In genomic region chr5:58582004-58582403, GRCh38 we compare ENCODE assay signal across 8 cellular contexts. TPM values are rescaled to one million over a fixed set of nuclear protein-coding genes. Genes with fewer than 3 reads are reported as not detected.
DNase-seq lines count a peak whose midpoint lies in the region; ATAC-seq, FAIRE-seq and TF ChIP-seq lines count a peak whose summit lies in the region.

No MANE protein-coding gene starts in this region.

- DNase-seq in CMK (ENCODE audit: low read depth) (peak; percentile 54), NCI-H1417 treated with DMSO at 0.1 percent for 48 hours (lab: John Stamatoyannopoulos, UW) (peak; percentile 5), kidney (no peak), transverse colon (no peak), GM03348 (ENCODE audit: low spot score) (no peak), MG63 (no peak)
- no peak for DNase-seq in activated naive CD8-positive, alpha-beta T cell treated with anti-CD3 and anti-CD28 coated beads, Interleukin-2, amount 50 U/mL, for 24 hours

- H3K9me3 ChIP-seq in kidney (ENCODE audit: control insufficient read depth in 1 of 2, low read length in 2 of 2) (peaks cover 0 to 2% of the 10 kb centered on the region in 2 donors), transverse colon (no peaks in the 10 kb centered on the region), MG63 (no peaks in the 10 kb centered on the region)

- TF ChIP-seq CTCF in kidney (IDR thresholded peaks at IDR 0.05; ENCODE audit: borderline replicate concordance, extremely low read depth, insufficient read depth) (no peak), transverse colon (IDR thresholded peaks at IDR 0.05) (no peak)

- intact Hi-C loops in kidney (cut with DNase I), result no loop called here
- intact Hi-C loops in transverse colon (cut with DNase I; ENCODE audit: low total_unique reads), result no loop called here

- H3K4me3 ChIP-seq in kidney (ENCODE audit: low read length in 2 of 2), result peak overlapping the region; percentile 82 to 83
- peak overlapping the region in 3 of 4 donors; percentile 38 to 58 (median 39) for H3K4me3 ChIP-seq in transverse colon
- no peak overlapping the region for H3K4me3 ChIP-seq in MG63

- no peak for TF ChIP-seq POLR2A in transverse colon (IDR thresholded peaks at IDR 0.05)

- peaks cover 53% of the 10 kb centered on the region for H3K27me3 Mint-ChIP-seq in activated naive CD8-positive, alpha-beta T cell treated with anti-CD3 and anti-CD28 coated beads, Interleukin-2, amount 50 U/mL, for 24 hours

- no peak for ATAC-seq in activated naive CD8-positive, alpha-beta T cell treated with anti-CD3 and anti-CD28 coated beads, Interleukin-2, amount 50 U/mL, for 24 hours
- no peak for ATAC-seq in GM19023 (IDR thresholded peaks at IDR 0.05; ENCODE audit: unreplicated experiment)

- no peak overlapping the region for H3K27ac ChIP-seq in kidney (ENCODE audit: low read depth in 2 of 2, low read length in 2 of 2)
- H3K27ac ChIP-seq in transverse colon, result no peak overlapping the region

- peaks cover 7% of the 10 kb centered on the region in 2 donors for H3K4me1 ChIP-seq in kidney (ENCODE audit: control insufficient read depth in 1 of 2, insufficient read depth in 1 of 2, low read depth in 1 of 2, low read length in 2 of 2)
- peaks cover 0 to 17% (median 11%) of the 10 kb centered on the region in 4 donors for H3K4me1 ChIP-seq in transverse colon

- TF ChIP-seq EP300 in transverse colon (IDR thresholded peaks at IDR 0.05; ENCODE audit: low read depth), result no peak

- H3K9me3 Mint-ChIP-seq in activated naive CD8-positive, alpha-beta T cell treated with anti-CD3 and anti-CD28 coated beads, Interleukin-2, amount 50 U/mL, for 24 hours, result no peaks in the 10 kb centered on the region

- no peak for FAIRE-seq in kidney (lab: Jason Lieb, UNC)

- no peaks in the 10 kb centered on the region for H3K36me3 ChIP-seq in kidney (ENCODE audit: control insufficient read depth in 1 of 2, insufficient read depth in 2 of 2, low read length in 2 of 2)
- H3K36me3 ChIP-seq in transverse colon, result no peaks in the 10 kb centered on the region
- H3K36me3 ChIP-seq in MG63, result no peaks in the 10 kb centered on the region

- peak overlapping the region; percentile 81 for H3K4me3 Mint-ChIP-seq in activated naive CD8-positive, alpha-beta T cell treated with anti-CD3 and anti-CD28 coated beads, Interleukin-2, amount 50 U/mL, for 24 hours

- no peaks in the 10 kb centered on the region for H3K36me3 Mint-ChIP-seq in activated naive CD8-positive, alpha-beta T cell treated with anti-CD3 and anti-CD28 coated beads, Interleukin-2, amount 50 U/mL, for 24 hours (ENCODE audit: low read depth)

- no peak overlapping the region for H3K27ac Mint-ChIP-seq in activated naive CD8-positive, alpha-beta T cell treated with anti-CD3 and anti-CD28 coated beads, Interleukin-2, amount 50 U/mL, for 24 hours

- no peak overlapping the region for H3K9ac ChIP-seq in kidney (ENCODE audit: low read length in 2 of 2)

- 1 to 5% methylated on average over 6 to 17 of the region's 17 CpGs for WGBS in transverse colon (ENCODE audit: low coverage in 1 of 2), 2 donors

- peaks cover 48% of the 10 kb centered on the region for H3K27me3 ChIP-seq in transverse colon
- H3K27me3 ChIP-seq in MG63, result peaks cover 16% of the 10 kb centered on the region

- in situ Hi-C loops in transverse colon (cut with MboI; ENCODE audit: low pct_ligation_motif_present in 1 of 4, low pct_unique_long_range_greater_than_20kb in 1 of 4, low sequenced_read_pairs in 3 of 4), result no loop called here

- H3K4me1 Mint-ChIP-seq in activated naive CD8-positive, alpha-beta T cell treated with anti-CD3 and anti-CD28 coated beads, Interleukin-2, amount 50 U/mL, for 24 hours, result peaks cover 17% of the 10 kb centered on the region

RNA-seq across cellular contexts. Expression of gene RAB3C, which starts 0.9 kb away (rescaled TPM):
- 3.7 TPM for total RNA-seq in kidney
- polyA plus RNA-seq in kidney (ENCODE audit: insufficient read depth, low read depth, low replicate concordance), result not detected
- total RNA-seq in transverse colon, result under 1 TPM; 0.20 to 0.75 (median 0.51) TPM
- total RNA-seq in MG63 (2014; rRNA removed; shearing (Covaris generic); ENCODE audit: low replicate concordance), result not detected in 2 replicates

Comparison
In these comparisons a context has a peak if more than half of its experiments do, and no peak if none do; other contexts are left out.
1. DNase-seq: peak in CMK (single experiment) and NCI-H1417 treated with DMSO at 0.1 percent for 48 hours (single experiment); none in activated naive CD8-positive, alpha-beta T cell treated with anti-CD3 and anti-CD28 coated beads, Interleukin-2, amount 50 U/mL, for 24 hours (single experiment), kidney (single experiment), transverse colon (single experiment), GM03348 (single experiment) and MG63 (single experiment).